ENCODE assay signal across 18 cellular contexts in the genomic region with DNA sequence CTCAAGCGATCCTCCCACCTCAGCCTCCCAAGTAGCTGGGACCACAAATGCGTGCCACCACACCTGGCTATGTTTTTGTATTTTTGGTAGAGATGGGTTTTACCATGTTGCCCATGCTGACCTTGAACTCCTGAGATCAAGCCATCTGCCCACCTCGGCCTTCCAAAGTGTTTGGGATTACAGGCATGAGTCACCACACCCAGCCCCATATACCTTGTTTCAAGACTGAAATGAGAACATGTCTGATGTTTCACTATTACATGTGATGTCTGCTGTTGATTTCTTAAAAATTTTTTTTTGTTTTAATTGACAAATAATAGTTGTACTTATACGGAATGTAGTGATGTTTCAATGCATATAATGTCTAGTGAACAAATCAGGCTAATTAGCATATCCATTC. TPM values are rescaled to one million over a fixed set of nuclear protein-coding genes. Genes with fewer than 3 reads are reported as not detected.
DNase-seq lines count a peak whose midpoint lies in the region; ATAC-seq, FAIRE-seq and TF ChIP-seq lines count a peak whose summit lies in the region.
"Had no signal": no experiment of that assay in that cellular context is flagged by ENCODE, and none has a peak within 500 bp of the region (broad histone marks: within the 10 kb centered on the region; RNA-seq: fewer than 3 reads in every experiment).

No MANE protein-coding gene starts in this region.

- FAIRE-seq in G401.6 (lab: Jason Lieb, UNC), result peak; percentile 53
- FAIRE-seq: GM12892, GM19239, H1, HepG2, HTR-8/SVneo had no signal

- TF ChIP-seq CTCF in heart right ventricle (IDR thresholded peaks at IDR 0.05) (no peak), WERI-Rb-1 (IDR thresholded peaks at IDR 0.05; ENCODE audit: low read depth, low read length) (no peak), brain microvascular endothelial cell (IDR thresholded peaks at IDR 0.05; ENCODE audit: low read depth, low read length, missing control alignments) (no peak)

- H3K27ac ChIP-seq in heart right ventricle (peak overlapping the region in 6 of 10 donors; percentile 2 to 75 (median 13)), WERI-Rb-1 (peak overlapping the region; percentile 44), brain microvascular endothelial cell (no peak overlapping the region)
- H3K27ac ChIP-seq: BLaER1 treated with 17β-estradiol and CSF1 and Interleukin-3, amounts not matched to agents 10 nM and 100 nM had no signal

- DNase-seq in NCI-H82 (lab: John Stamatoyannopoulos, UW), result peak; percentile 55
- no peak for DNase-seq in NCI-H82 treated with DMSO at 0.1 percent for 48 hours (lab: John Stamatoyannopoulos, UW; ENCODE audit: unreplicated experiment)
- DNase-seq in heart right ventricle, result no peak
- DNase-seq in Right ventricle myocardium inferior (ENCODE audit: missing footprints), result no peak
- peak; percentile 45 for DNase-seq in WERI-Rb-1
- no peak for DNase-seq in brain microvascular endothelial cell
- DNase-seq: ACHN; CD4-positive, CD25-positive, alpha-beta regulatory T cell; DMS79 had no signal

- WGBS in heart right ventricle, 2 donors, result 88 to 93% methylated on average over 4 of the region's 4 CpGs

- H3K36me3 ChIP-seq in heart right ventricle (peaks cover 0 to 38% (median 0%) of the 10 kb centered on the region in 9 donors), WERI-Rb-1 (peaks cover 20% of the 10 kb centered on the region), brain microvascular endothelial cell (replicated peaks) (no peaks in the 10 kb centered on the region)
- H3K36me3 ChIP-seq: HAP-1 had no signal

- H3K4me3 ChIP-seq in heart right ventricle (no peak overlapping the region), WERI-Rb-1 (ENCODE audit: low read depth, low read length) (no peak overlapping the region), brain microvascular endothelial cell (ENCODE audit: low read depth, low read length) (no peak overlapping the region)
- H3K4me3 ChIP-seq: BLaER1 treated with 17β-estradiol and CSF1 and Interleukin-3, amounts not matched to agents 10 nM and 100 nM; HAP-1 had no signal

- H3K9me3 ChIP-seq in heart right ventricle (no peaks in the 10 kb centered on the region), WERI-Rb-1 (ENCODE audit: severe bottlenecking) (no peaks in the 10 kb centered on the region)
- H3K9me3 ChIP-seq: BLaER1 treated with 17β-estradiol and CSF1 and Interleukin-3, amounts not matched to agents 10 nM and 100 nM; HAP-1 had no signal

- H3K27me3 ChIP-seq in heart right ventricle (no peaks in the 10 kb centered on the region), WERI-Rb-1 (ENCODE audit: insufficient read depth, low read depth, severe bottlenecking) (no peaks in the 10 kb centered on the region), brain microvascular endothelial cell (replicated peaks) (no peaks in the 10 kb centered on the region)
- H3K27me3 ChIP-seq: BLaER1 treated with 17β-estradiol and CSF1 and Interleukin-3, amounts not matched to agents 10 nM and 100 nM had no signal

- TF ChIP-seq POLR2A in GM18505 (IDR thresholded peaks at IDR 0.05; ENCODE audit: borderline replicate concordance, extremely low read depth, insufficient read depth, insufficient read length), result no peak

- ATAC-seq in heart right ventricle (no peak), Right ventricle myocardium inferior (no peak), GM18505 (IDR thresholded peaks at IDR 0.05; ENCODE audit: unreplicated experiment) (no peak)
- ATAC-seq: HepG2 had no signal

- peaks cover 2 to 81% (median 55%) of the 10 kb centered on the region in 9 donors for H3K4me1 ChIP-seq in heart right ventricle
- H3K4me1 ChIP-seq: BLaER1 treated with 17β-estradiol and CSF1 and Interleukin-3, amounts not matched to agents 10 nM and 100 nM had no signal

- in situ Hi-C loops in brain microvascular endothelial cell (cut with HindIII; ENCODE audit: low pct_ligation_motif_present, low sequenced_read_pairs), result no loop called here

- intact Hi-C loops in heart right ventricle (cut with DNase I), result loop anchor here in 1 of 10 donors (5.0 kb wide), 1 partner anchor 47 kb away; no protein-coding TSS in a partner anchor
- intact Hi-C loops in Right ventricle myocardium inferior (cut with DNase I), result no loop called here

RNA-seq across cellular contexts. Expression of a gene that starts 14.5 kb away (rescaled TPM):
- total RNA-seq in heart right ventricle (100 to 1,000 TPM in 9 of 10 donors, 10 to 100 TPM in 1; 86.3 to 159 (median 146) TPM), Right ventricle myocardium inferior (162 TPM)
- polyA plus RNA-seq in heart right ventricle, result 10 to 100 TPM; 27.1 to 55.2 TPM

Comparison
In these comparisons a context has a peak if more than half of its experiments do, and no peak if none do; other contexts are left out.
1. DNase-seq: peak in NCI-H82 (single experiment) and WERI-Rb-1 (single experiment); none in NCI-H82 treated with DMSO at 0.1 percent for 48 hours (single experiment), heart right ventricle (0 of 2), Right ventricle myocardium inferior (single experiment) and brain microvascular endothelial cell (single experiment).